19 cellular contexts compared by ENCODE assay signal in the genomic region with DNA sequence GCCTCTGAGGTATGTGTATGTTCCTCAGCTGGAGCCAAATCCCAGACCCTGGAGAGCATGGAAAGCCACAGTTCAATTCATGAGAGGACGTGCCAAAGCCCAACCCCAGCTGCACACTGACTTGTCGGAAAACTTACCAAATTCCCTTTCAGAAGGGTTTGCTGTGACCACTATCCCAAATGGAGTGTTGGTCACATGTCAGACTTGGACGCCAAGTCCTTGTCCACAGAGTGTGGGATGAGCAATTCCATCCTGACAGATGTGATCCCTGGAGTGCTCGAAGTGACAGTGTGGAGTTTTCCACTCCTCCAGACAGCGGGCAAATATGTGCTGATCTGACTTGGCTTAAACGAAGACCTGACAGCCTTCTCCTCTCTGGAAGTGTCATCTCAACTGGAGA.
A peak's percentile ranks its signal among the peaks of the same experiment; 100 is the strongest.
DNase-seq lines count a peak whose midpoint lies in the region; ATAC-seq, FAIRE-seq and TF ChIP-seq lines count a peak whose summit lies in the region.
"Had no signal": no experiment of that assay in that cellular context is flagged by ENCODE, and none has a peak within 500 bp of the region (broad histone marks: within the 10 kb centered on the region; RNA-seq: fewer than 3 reads in every experiment).

No MANE protein-coding gene starts in this region.

- TF ChIP-seq POLR2A in HepG2 (IDR thresholded peaks at IDR 0.05; ENCODE audit: insufficient read depth in 1 of 2, low read depth in 2 of 2, low read length in 2 of 2) (no peak), sigmoid colon (IDR thresholded peaks at IDR 0.05) (no peak)

- in situ Hi-C loops in HepG2 (cut with HindIII; ENCODE audit: extremely low pct_ligation_motif_present, low pct_unique_long_range_greater_than_20kb) = loop anchor here (25.0 kb wide), 1 partner anchor 679 kb away; no protein-coding TSS in a partner anchor

- DNase-seq in HepG2 (ENCODE audit: low spot score) (no peak), left colon (peak; percentile 16 to 38), sigmoid colon (peak; percentile 86), RPMI8226 (no peak), GM19240 (ENCODE audit: insufficient read length, low spot score) (no peak), SHP77 (lab: John Stamatoyannopoulos, UW) (no peak)
- DNase-seq: 8988T; activated CD4-positive, alpha-beta T cell treated with anti-CD3 and anti-CD28 coated beads, Interleukin-2, amount 50 U/mL, for 48 hours; activated naive CD8-positive, alpha-beta T cell treated with anti-CD3 and anti-CD28 coated beads, Interleukin-2, amount 50 U/mL, for 24 hours; activated T-cell treated with anti-CD3 and anti-CD28 coated beads, Interleukin-2, amount 50 U/mL, for 4 hours; CD4-positive, CD25-positive, alpha-beta regulatory T cell; hippocampal formation; NCI-H1417 treated with DMSO at 0.1 percent for 48 hours had no signal

- BruUV-seq in HepG2 (replicated peaks; lab: Mats Ljungman, UMichigan) = no TSS peak

- no peak for TF ChIP-seq CTCF in liver (IDR thresholded peaks at IDR 0.05; ENCODE audit: low read depth, low read length, missing input control)
- TF ChIP-seq CTCF in HepG2 (CRISPR knock-in tag; IDR thresholded peaks at IDR 0.05) = no peak
- TF ChIP-seq CTCF in sigmoid colon (IDR thresholded peaks at IDR 0.05) = no peak

- POLR2A ChIA-PET in HepG2 (lab: Yijun Ruan, JAX) = no interaction called here

- no peaks in the 10 kb centered on the region for H3K79me2 ChIP-seq in HepG2 (ENCODE audit: insufficient read depth, low read length)

- CTCF ChIA-PET in HepG2 (lab: Yijun Ruan, JAX; ENCODE audit: low intra/inter-chr PET ratio, low total read pairs) = no interaction called here

- no peak for TF ChIP-seq RAD21 in liver (IDR thresholded peaks at IDR 0.05)
- TF ChIP-seq RAD21 in HepG2 (CRISPR knock-in tag; IDR thresholded peaks at IDR 0.05) = no peak

- no peaks in the 10 kb centered on the region for H3K9me3 ChIP-seq in liver (ENCODE audit: control insufficient read depth in 4 of 4, low read length in 3 of 4)
- H3K9me3 ChIP-seq in HepG2 (ENCODE audit: low read length) = no peaks in the 10 kb centered on the region
- H3K9me3 ChIP-seq in sigmoid colon = no peaks in the 10 kb centered on the region

- no peak overlapping the region for H3K9ac ChIP-seq in liver (ENCODE audit: low read depth in 1 of 2, low read length in 2 of 2)
- H3K9ac ChIP-seq in HepG2 (ENCODE audit: insufficient read depth, low read depth, low read length) = no peak overlapping the region
- H3K9ac ChIP-seq: KMS-11 had no signal

- H3K4me2 ChIP-seq in HepG2 (ENCODE audit: low read depth, low read length) = no peak overlapping the region
- H3K4me2 ChIP-seq: KMS-11 had no signal

- H3K36me3 ChIP-seq in liver (ENCODE audit: control insufficient read depth in 4 of 4, insufficient read depth in 3 of 4, low read depth in 1 of 4, low read length in 3 of 4) = no peaks in the 10 kb centered on the region
- no peaks in the 10 kb centered on the region for H3K36me3 ChIP-seq in HepG2 (replicated peaks in 1 of 2; ENCODE audit: control insufficient read depth in 1 of 2, insufficient read depth in 2 of 2, low read length in 2 of 2)
- H3K36me3 ChIP-seq in sigmoid colon = no peaks in the 10 kb centered on the region

- TF ChIP-seq EP300 in HepG2 (IDR thresholded peaks at IDR 0.05; ENCODE audit: low read depth in 2 of 2, low read length in 2 of 2) (no peak), HepG2 (CRISPR knock-in tag; IDR thresholded peaks at IDR 0.05; ENCODE audit: borderline replicate concordance) (no peak), sigmoid colon (IDR thresholded peaks at IDR 0.05) (peak in 1 of 4 donors; percentile 5)

- no peak overlapping the region for H2AFZ ChIP-seq in HepG2 (ENCODE audit: low read length)

- H3K27me3 ChIP-seq in liver (ENCODE audit: control insufficient read depth in 4 of 4, insufficient read depth in 4 of 4, low read length in 3 of 4) = no peaks in the 10 kb centered on the region
- H3K27me3 ChIP-seq in HepG2 (ENCODE audit: control insufficient read depth in 1 of 2, insufficient read depth in 2 of 2, low read length in 2 of 2) = peaks cover 0 to 8% of the 10 kb centered on the region in 2 experiments; a peak in 1 of 5 replicates
- no peaks in the 10 kb centered on the region for H3K27me3 ChIP-seq in sigmoid colon

- 86% methylated on average over 6 of the region's 6 CpGs for WGBS in liver
- WGBS in HepG2 (ENCODE audit: low lambda C conversion rate) = 8% methylated on average over 5 of the region's 6 CpGs
- WGBS in sigmoid colon, 2 donors = 80 to 87% methylated on average over 6 of the region's 6 CpGs

- H4K20me1 ChIP-seq in HepG2 (ENCODE audit: insufficient read depth, low read length) = no peaks in the 10 kb centered on the region

- ATAC-seq in HepG2 (no peak), left colon (no peak), GM19328 (IDR thresholded peaks at IDR 0.05; ENCODE audit: unreplicated experiment) (no peak)
- ATAC-seq: activated naive CD8-positive, alpha-beta T cell treated with anti-CD3 and anti-CD28 coated beads, Interleukin-2, amount 50 U/mL, for 24 hours; activated T-cell treated with anti-CD3 and anti-CD28 coated beads, Interleukin-2, amount 50 U/mL, for 4 hours; stimulated activated memory B cell treated with anti-CD40 and anti-IgM and Interleukin-4, amounts not matched to agents 10 μg/mL and 1 μg/mL and 100 μg/mL, for 72 hours had no signal

- FAIRE-seq in HepG2 (lab: Jason Lieb, UNC) = no peak
- FAIRE-seq: colon had no signal

- H3K27ac ChIP-seq in liver (ENCODE audit: low read depth in 1 of 2, low read length in 2 of 2) = no peak overlapping the region
- no peak overlapping the region for H3K27ac ChIP-seq in HepG2 (ENCODE audit: extremely low read length, insufficient read depth, low read length)
- peak overlapping the region; percentile 3 to 52 (median 43) for H3K27ac ChIP-seq in sigmoid colon
- H3K27ac ChIP-seq: KMS-11 had no signal

- H3K4me3 ChIP-seq in liver (ENCODE audit: low read depth in 1 of 3, low read length in 3 of 3) (no peak overlapping the region), HepG2 (replicated peaks in 1 of 3; ENCODE audit: insufficient read depth in 1 of 3, low read depth in 2 of 3, low read length in 3 of 3) (no peak overlapping the region), sigmoid colon (no peak overlapping the region)
- H3K4me3 ChIP-seq: skin epidermis had no signal

- intact Hi-C loops in HepG2 (cut with micrococcal nuclease; ENCODE audit: unreplicated experiment) (no loop called here), left colon (cut with DNase I, micrococcal nuclease) (no loop called here), sigmoid colon (cut with DNase I) (no loop called here)

- no peaks in the 10 kb centered on the region for H3K4me1 ChIP-seq in liver (ENCODE audit: control insufficient read depth in 4 of 4, insufficient read depth in 4 of 4, low read length in 3 of 4)
- H3K4me1 ChIP-seq in HepG2 (ENCODE audit: insufficient read depth, low read length) = no peaks in the 10 kb centered on the region
- peaks cover 0 to 15% (median 8%) of the 10 kb centered on the region in 4 donors for H3K4me1 ChIP-seq in sigmoid colon

TF ChIP-seq in liver, 16 proteins besides CTCF, POLR2A, EP300 and RAD21:
- peak; percentile 44 for TF ChIP-seq NR2F2 (IDR thresholded peaks at IDR 0.05)
- no peak for TF ChIP-seq YY1 (IDR thresholded peaks at IDR 0.05)

TF ChIP-seq in HepG2, 621 proteins besides CTCF, POLR2A, EP300 and RAD21 (continues in another document):
- TF ChIP-seq ZNF234 (CRISPR knock-in tag; conservative IDR thresholded peaks at IDR 0.05) (no peak), CREM (IDR thresholded peaks at IDR 0.05) (no peak), CREM (CRISPR knock-in tag; IDR thresholded peaks at IDR 0.05) (no peak), ZNF501 (CRISPR knock-in tag; IDR thresholded peaks at IDR 0.05) (no peak), FOXJ3 (CRISPR knock-in tag; IDR thresholded peaks at IDR 0.05; ENCODE audit: borderline replicate concordance) (no peak), ZNF260 (CRISPR knock-in tag; IDR thresholded peaks at IDR 0.05; ENCODE audit: borderline replicate concordance, low read depth) (no peak), HDAC2 (CRISPR knock-in tag; IDR thresholded peaks at IDR 0.05) (no peak)
- TF ChIP-seq, protein P1, sequence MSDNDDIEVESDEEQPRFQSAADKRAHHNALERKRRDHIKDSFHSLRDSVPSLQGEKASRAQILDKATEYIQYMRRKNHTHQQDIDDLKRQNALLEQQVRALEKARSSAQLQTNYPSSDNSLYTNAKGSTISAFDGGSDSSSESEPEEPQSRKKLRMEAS (IDR thresholded peaks at IDR 0.05) = no peak
- TF ChIP-seq, protein P2, sequence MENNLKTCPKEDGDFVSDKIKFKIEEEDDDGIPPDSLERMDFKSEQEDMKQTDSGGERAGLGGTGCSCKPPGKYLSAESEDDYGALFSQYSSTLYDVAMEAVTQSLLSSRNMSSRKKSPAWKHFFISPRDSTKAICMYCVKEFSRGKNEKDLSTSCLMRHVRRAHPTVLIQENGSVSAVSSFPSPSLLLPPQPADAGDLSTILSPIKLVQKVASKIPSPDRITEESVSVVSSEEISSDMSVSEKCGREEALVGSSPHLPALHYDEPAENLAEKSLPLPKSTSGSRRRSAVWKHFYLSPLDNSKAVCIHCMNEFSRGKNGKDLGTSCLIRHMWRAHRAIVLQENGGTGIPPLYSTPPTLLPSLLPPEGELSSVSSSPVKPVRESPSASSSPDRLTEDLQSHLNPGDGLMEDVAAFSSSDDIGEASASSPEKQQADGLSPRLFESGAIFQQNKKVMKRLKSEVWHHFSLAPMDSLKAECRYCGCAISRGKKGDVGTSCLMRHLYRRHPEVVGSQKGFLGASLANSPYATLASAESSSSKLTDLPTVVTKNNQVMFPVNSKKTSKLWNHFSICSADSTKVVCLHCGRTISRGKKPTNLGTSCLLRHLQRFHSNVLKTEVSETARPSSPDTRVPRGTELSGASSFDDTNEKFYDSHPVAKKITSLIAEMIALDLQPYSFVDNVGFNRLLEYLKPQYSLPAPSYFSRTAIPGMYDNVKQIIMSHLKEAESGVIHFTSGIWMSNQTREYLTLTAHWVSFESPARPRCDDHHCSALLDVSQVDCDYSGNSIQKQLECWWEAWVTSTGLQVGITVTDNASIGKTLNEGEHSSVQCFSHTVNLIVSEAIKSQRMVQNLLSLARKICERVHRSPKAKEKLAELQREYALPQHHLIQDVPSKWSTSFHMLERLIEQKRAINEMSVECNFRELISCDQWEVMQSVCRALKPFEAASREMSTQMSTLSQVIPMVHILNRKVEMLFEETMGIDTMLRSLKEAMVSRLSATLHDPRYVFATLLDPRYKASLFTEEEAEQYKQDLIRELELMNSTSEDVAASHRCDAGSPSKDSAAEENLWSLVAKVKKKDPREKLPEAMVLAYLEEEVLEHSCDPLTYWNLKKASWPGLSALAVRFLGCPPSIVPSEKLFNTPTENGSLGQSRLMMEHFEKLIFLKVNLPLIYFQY (CRISPR knock-in tag; IDR thresholded peaks at IDR 0.05; ENCODE audit: borderline replicate concordance) = no peak
- TF ChIP-seq, protein P3, sequence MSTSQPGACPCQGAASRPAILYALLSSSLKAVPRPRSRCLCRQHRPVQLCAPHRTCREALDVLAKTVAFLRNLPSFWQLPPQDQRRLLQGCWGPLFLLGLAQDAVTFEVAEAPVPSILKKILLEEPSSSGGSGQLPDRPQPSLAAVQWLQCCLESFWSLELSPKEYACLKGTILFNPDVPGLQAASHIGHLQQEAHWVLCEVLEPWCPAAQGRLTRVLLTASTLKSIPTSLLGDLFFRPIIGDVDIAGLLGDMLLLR (CRISPR knock-in tag; IDR thresholded peaks at IDR 0.05) = no peak

Comparison
In these comparisons a context has a peak if more than half of its experiments do, and no peak if none do; other contexts are left out.
1. H3K27ac ChIP-seq: peak in sigmoid colon (4 of 4); none in liver (0 of 2) and HepG2 (single experiment).
2. DNase-seq: peak in left colon (2 of 2) and sigmoid colon (single experiment); none in HepG2 (single experiment), RPMI8226 (single experiment), GM19240 (single experiment) and SHP77 (0 of 2).